Comparison of ENCODE assay signal across 8 cellular contexts in the genomic region with DNA sequence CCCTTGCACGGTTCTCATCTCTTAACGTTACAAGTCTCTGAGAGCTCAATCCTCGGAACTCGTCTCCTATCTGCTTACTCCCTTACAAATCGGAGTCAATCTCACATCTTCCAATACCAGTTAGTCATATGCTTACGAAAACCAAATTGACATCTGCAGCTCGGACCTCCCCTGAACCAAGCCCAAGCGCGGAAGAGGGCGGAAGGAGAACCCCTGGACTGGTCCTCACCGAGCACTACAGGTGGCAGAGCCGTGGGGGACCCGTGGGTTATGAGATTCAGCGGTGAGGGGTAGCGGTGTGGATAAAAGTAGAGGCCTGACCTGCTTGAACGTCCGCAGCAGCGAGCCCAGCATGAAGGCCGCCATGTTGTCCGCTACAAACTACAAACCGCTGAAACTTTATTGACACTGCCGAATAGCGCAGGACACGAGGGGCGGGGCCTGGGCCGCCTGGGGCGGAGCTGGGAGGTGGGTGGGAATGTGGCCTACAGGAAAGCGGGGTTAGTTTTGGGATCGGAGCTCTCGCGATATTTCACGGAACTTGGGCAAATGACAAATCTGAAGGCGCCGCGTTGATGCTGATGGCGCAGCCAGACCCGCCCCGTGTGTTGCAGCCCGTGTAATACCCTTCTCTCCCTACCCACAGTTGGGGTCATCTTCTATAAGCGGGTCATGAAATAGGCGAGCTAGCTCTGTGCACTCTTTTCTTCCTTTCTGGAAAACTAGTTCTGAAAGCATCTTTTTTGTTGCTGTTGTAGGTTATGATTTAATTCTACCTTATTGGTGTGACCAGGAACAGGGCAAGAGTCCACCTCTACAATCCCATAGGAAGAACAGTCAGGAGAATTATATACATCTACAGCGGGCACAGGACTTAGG. TPM values are rescaled to one million over a fixed set of nuclear protein-coding genes. Genes with fewer than 3 reads are reported as not detected.
DNase-seq lines count a peak whose midpoint lies in the region; ATAC-seq, FAIRE-seq and TF ChIP-seq lines count a peak whose summit lies in the region.

A gene (minus strand): TSS at position 383 of the 879 bp plus-strand sequence. CDS start 17 bp downstream, at position 366.

- TF ChIP-seq CTCF in CD14-positive monocyte (IDR thresholded peaks at IDR 0.05) (no peak), HepG2 (CRISPR knock-in tag; IDR thresholded peaks at IDR 0.05) (no peak)

- H3K9me3 Mint-ChIP-seq in CD14-positive monocyte, result peaks cover 0 to 7% (median 0%) of the 10 kb centered on the region in 7 donors

- peak within 1 kb of the TSS; percentile 98 for H3K9ac ChIP-seq in HepG2 (ENCODE audit: insufficient read depth, low read depth, low read length)

- peaks cover under 1 to 2% of the 10 kb centered on the region in 2 experiments; a peak in 2 of 5 replicates for H3K36me3 ChIP-seq in HepG2 (replicated peaks in 1 of 2; ENCODE audit: control insufficient read depth in 1 of 2, insufficient read depth in 2 of 2, low read length in 2 of 2)

- H3K4me1 Mint-ChIP-seq in CD14-positive monocyte, result peaks cover 22% of the 10 kb centered on the region

- peaks cover 6% of the 10 kb centered on the region in 2 donors for H3K36me3 Mint-ChIP-seq in CD14-positive monocyte

- peak within 1 kb of the TSS; percentile 90 to 97 (median 96) for H3K27ac Mint-ChIP-seq in CD14-positive monocyte

- peak; percentile 88 to 92 for TF ChIP-seq POLR2A in HepG2 (IDR thresholded peaks at IDR 0.05; ENCODE audit: insufficient read depth in 1 of 2, low read depth in 2 of 2, low read length in 2 of 2)

- FAIRE-seq in HepG2 (lab: Jason Lieb, UNC), result peak; percentile 96

- H3K27ac ChIP-seq in HepG2 (ENCODE audit: extremely low read length, insufficient read depth, low read length), result peak within 1 kb of the TSS; percentile 90

- H4K20me1 ChIP-seq in HepG2 (ENCODE audit: insufficient read depth, low read length), result 0 out of 2 replicates have a peak, but pooled peaks cover 5% of the 10 kb centered on the region

- POLR2A ChIA-PET in HepG2 (lab: Yijun Ruan, JAX), result interaction anchor here (0.7 to 3.9 kb wide), 11 partner anchors 9 to 1155 kb away, joined by 3 to 124 read pairs (median 5); a partner anchor contains a TSS

- DNase-seq in CD14-positive monocyte (ENCODE audit: low spot score), result peak; percentile 97
- DNase-seq in NCI-H774 (lab: John Stamatoyannopoulos, UW), result peak; percentile 98
- DNase-seq in activated CD4-positive, alpha-beta T cell treated with anti-CD3 and anti-CD28 coated beads, Interleukin-2, amount 50 U/mL, for 4 hours, result peak; percentile 98 to 99
- DNase-seq in dermis microvascular lymphatic vessel endothelial cell (ENCODE audit: low read depth in 2 of 2), result peak; percentile 97
- peak; percentile 96 for DNase-seq in HepG2 (ENCODE audit: low spot score)
- peak; percentile 98 for DNase-seq in stimulated activated CD4-positive, alpha-beta T cell treated with anti-CD3 and anti-CD28 coated beads, Interleukin-4, amount 100 ng/mL, for 1 hour

- peak within 1 kb of the TSS; percentile 94 for H2AFZ ChIP-seq in HepG2 (ENCODE audit: low read length)

- peak within 1 kb of the TSS; percentile 88 for H3K4me2 ChIP-seq in HepG2 (ENCODE audit: low read depth, low read length)

- peaks cover 0 to 1% (median 0%) of the 10 kb centered on the region in 3 donors for H3K27me3 Mint-ChIP-seq in CD14-positive monocyte (ENCODE audit: low read depth in 3 of 3)

- peak within 1 kb of the TSS; percentile 88 to 97 for H3K4me3 Mint-ChIP-seq in CD14-positive monocyte

- H3K79me2 ChIP-seq in HepG2 (ENCODE audit: insufficient read depth, low read length), result peaks cover 25% of the 10 kb centered on the region

- intact Hi-C loops in CD14-positive monocyte (cut with micrococcal nuclease), result loop anchor here in 1 of 2 donors (2.0 kb wide), 1 partner anchor 24 kb away; a partner anchor contains a TSS
- intact Hi-C loops in HepG2 (cut with micrococcal nuclease; ENCODE audit: unreplicated experiment), result no loop called here

- H3K27me3 ChIP-seq in HepG2 (ENCODE audit: control insufficient read depth in 1 of 2, insufficient read depth in 2 of 2, low read length in 2 of 2), result no peaks in the 10 kb centered on the region; a peak in 1 of 5 replicates

- no peaks in the 10 kb centered on the region for H3K9me3 ChIP-seq in HepG2 (ENCODE audit: low read length)

- CTCF ChIA-PET in HepG2 (lab: Yijun Ruan, JAX; ENCODE audit: low intra/inter-chr PET ratio, low total read pairs), result no interaction called here

- no peak for TF ChIP-seq RAD21 in HepG2 (CRISPR knock-in tag; IDR thresholded peaks at IDR 0.05)

- TSS peak; percentile 68 for BruUV-seq in HepG2 (replicated peaks; lab: Mats Ljungman, UMichigan)

- TF ChIP-seq EP300 in HepG2 (IDR thresholded peaks at IDR 0.05; ENCODE audit: low read depth in 2 of 2, low read length in 2 of 2) (peak in 1 of 2 experiments; percentile 49; a peak in 2 of 4 replicates), HepG2 (CRISPR knock-in tag; IDR thresholded peaks at IDR 0.05; ENCODE audit: borderline replicate concordance) (peak; percentile 39; the same call in 1 of the 2 replicates)

- peak within 1 kb of the TSS; percentile 94 to 99 (median 99) for H3K4me3 ChIP-seq in HepG2 (replicated peaks in 1 of 3; ENCODE audit: insufficient read depth in 1 of 3, low read depth in 2 of 3, low read length in 3 of 3)

- peaks cover 19% of the 10 kb centered on the region for H3K4me1 ChIP-seq in HepG2 (ENCODE audit: insufficient read depth, low read length)

- ATAC-seq in GM19395 (IDR thresholded peaks at IDR 0.05; ENCODE audit: unreplicated experiment), result peak; percentile 92
- ATAC-seq in HG03565 (IDR thresholded peaks at IDR 0.05; ENCODE audit: unreplicated experiment), result peak; percentile 89
- ATAC-seq in HepG2, result peak; percentile 97

- in situ Hi-C loops in HepG2 (cut with HindIII; ENCODE audit: extremely low pct_ligation_motif_present, low pct_unique_long_range_greater_than_20kb), result loop anchor here (10.0 kb wide), 1 partner anchor 302 kb away; no protein-coding TSS in a partner anchor

- under 1% methylated on average over 28 of the region's 42 CpGs for WGBS in HepG2 (ENCODE audit: low lambda C conversion rate)

TF ChIP-seq in HepG2, 621 proteins besides CTCF, POLR2A, EP300 and RAD21 (continues in another document):
- no peak for TF ChIP-seq GATA4 (IDR thresholded peaks at IDR 0.05; ENCODE audit: borderline replicate concordance, low read depth)
- TF ChIP-seq, protein P1, sequence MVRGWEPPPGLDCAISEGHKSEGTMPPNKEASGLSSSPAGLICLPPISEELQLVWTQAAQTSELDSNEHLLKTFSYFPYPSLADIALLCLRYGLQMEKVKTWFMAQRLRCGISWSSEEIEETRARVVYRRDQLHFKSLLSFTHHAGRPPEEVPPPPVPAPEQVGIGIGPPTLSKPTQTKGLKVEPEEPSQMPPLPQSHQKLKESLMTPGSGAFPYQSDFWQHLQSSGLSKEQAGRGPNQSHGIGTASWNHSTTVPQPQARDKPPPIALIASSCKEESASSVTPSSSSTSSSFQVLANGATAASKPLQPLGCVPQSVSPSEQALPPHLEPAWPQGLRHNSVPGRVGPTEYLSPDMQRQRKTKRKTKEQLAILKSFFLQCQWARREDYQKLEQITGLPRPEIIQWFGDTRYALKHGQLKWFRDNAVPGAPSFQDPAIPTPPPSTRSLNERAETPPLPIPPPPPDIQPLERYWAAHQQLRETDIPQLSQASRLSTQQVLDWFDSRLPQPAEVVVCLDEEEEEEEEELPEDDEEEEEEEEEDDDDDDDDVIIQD (CRISPR knock-in tag; IDR thresholded peaks at IDR 0.05; ENCODE audit: low read depth), result peak; percentile 79; the same call in 1 of the 2 replicates

RNA-seq across cellular contexts. Expression of the gene that starts here (rescaled TPM):
- polyA plus RNA-seq in CD14-positive monocyte (10 to 100 TPM; 48.1 to 53.2 TPM), HepG2 (2011; rRNA removed) (32.0 and 36.6 TPM in 2 replicates)
- total RNA-seq in dermis microvascular lymphatic vessel endothelial cell (29.3 and 32.5 TPM in 2 replicates), HepG2 (2016; rRNA removed; fragmentation: Illumina TruSeq; extraction: Trizol) (43.2 and 52.7 TPM in 2 replicates)
- total RNA-seq in HepG2 (2016; cell fraction: cytosol; rRNA removed; fragmentation: Illumina TruSeq; extraction: Trizol; ENCODE audit: low read depth), result 9.3 and 9.4 TPM in 2 replicates
- 44.1 and 58.4 TPM in 2 replicates for total RNA-seq in HepG2 (2016; cell fraction: insoluble cytoplasmic fraction; rRNA removed; fragmentation: Illumina TruSeq; extraction: Trizol)
- 13.3 and 14.6 TPM in 2 replicates for total RNA-seq in HepG2 (2016; cell fraction: membrane; rRNA removed; fragmentation: Illumina TruSeq; extraction: Trizol)
- 19.0 and 20.8 TPM in 2 replicates for total RNA-seq in HepG2 (2016; cell fraction: nucleus; rRNA removed; fragmentation: Illumina TruSeq; extraction: Trizol)
- 20.4 and 26.8 TPM in 2 replicates for polyA plus RNA-seq in HepG2 (2011; cell fraction: cytosol; rRNA removed)
- 14.8 and 19.5 TPM in 2 replicates for polyA plus RNA-seq in HepG2 (2011; cell fraction: nucleus; rRNA removed)
- 38.4 and 42.2 TPM in 2 replicates for polyA plus RNA-seq in HepG2 (2012)
- polyA plus RNA-seq in HepG2 (2016; cell fraction: cytosol; fragmentation: Illumina TruSeq; extraction: Trizol; ENCODE audit: low read depth), result 11.7 and 12.1 TPM in 2 replicates
- polyA plus RNA-seq in HepG2 (2016; cell fraction: insoluble cytoplasmic fraction; fragmentation: Illumina TruSeq; extraction: Trizol; ENCODE audit: low read depth), result 52.9 and 60.0 TPM in 2 replicates
- polyA plus RNA-seq in HepG2 (2016; cell fraction: membrane; fragmentation: Illumina TruSeq; extraction: Trizol; ENCODE audit: low read depth), result 11.2 and 11.7 TPM in 2 replicates
- polyA plus RNA-seq in HepG2 (2016; cell fraction: nucleus; fragmentation: Illumina TruSeq; extraction: Trizol; ENCODE audit: insufficient read depth, low read depth), result 32.8 and 35.8 TPM in 2 replicates
- 11.8 and 20.3 TPM in 2 replicates for polyA minus RNA-seq in HepG2 (2011; rRNA and poly(A)+ RNA removed; ENCODE audit: low replicate concordance)
- polyA minus RNA-seq in HepG2 (2011; cell fraction: cytosol; rRNA and poly(A)+ RNA removed), result 9.5 and 10.3 TPM in 2 replicates
- polyA minus RNA-seq in HepG2 (2011; cell fraction: nucleus; rRNA and poly(A)+ RNA removed), result 25.4 and 25.8 TPM in 2 replicates

Comparison
In these comparisons a context has a peak if more than half of its experiments do, and no peak if none do; other contexts are left out.
1. Peak in every context shown above with its lines: DNase-seq, ATAC-seq, H3K4me3 ChIP-seq and H3K27ac ChIP-seq.